In the genomic region with DNA sequence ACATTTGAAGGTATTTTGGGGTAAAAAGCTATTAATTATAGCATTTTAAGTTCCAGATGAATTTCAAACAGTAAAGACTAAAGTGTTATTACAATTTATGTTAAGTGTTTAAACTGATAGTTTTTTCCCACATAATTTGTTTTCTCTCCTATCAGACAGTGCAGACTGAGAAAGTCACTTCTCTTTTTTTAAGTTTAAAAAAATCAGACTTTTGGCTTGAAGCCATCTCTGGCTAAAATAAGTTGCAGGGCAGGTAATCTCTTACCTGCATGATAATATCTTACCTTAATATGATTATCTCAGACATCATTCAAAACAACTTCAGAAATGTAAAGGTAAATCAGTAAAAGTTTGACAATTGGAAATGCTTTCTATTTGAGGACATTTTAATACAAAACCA, we compare ENCODE assay signal across 24 cellular contexts. TPM values are rescaled to one million over a fixed set of nuclear protein-coding genes. Genes with fewer than 3 reads are reported as not detected.
DNase-seq lines count a peak whose midpoint lies in the region; ATAC-seq, FAIRE-seq and TF ChIP-seq lines count a peak whose summit lies in the region.
"Had no signal": no experiment of that assay in that cellular context is flagged by ENCODE, and none has a peak within 500 bp of the region (broad histone marks: within the 10 kb centered on the region; RNA-seq: fewer than 3 reads in every experiment).

No MANE protein-coding gene starts in this region.

- CTCF ChIA-PET in K562 (lab: Yijun Ruan, JAX; ENCODE audit: low intra/inter-chr PET ratio), result no interaction called here

- POLR2A ChIA-PET in K562 (lab: Yijun Ruan, JAX), result no interaction called here

- TF ChIP-seq POLR2A in K562 (conservative IDR thresholded peaks at IDR 0.05), result no peak

- no TSS peak for BruUV-seq in K562 (replicated peaks; lab: Mats Ljungman, UMichigan)

- no peaks in the 10 kb centered on the region; the same call in 1 of the 2 replicates for H4K20me1 ChIP-seq in K562 (replicated peaks; ENCODE audit: control insufficient read depth, insufficient read depth, low read length)
- H4K20me1 ChIP-seq: BLaER1 had no signal

- intact Hi-C loops in K562 (cut with micrococcal nuclease), result no loop called here

- no peak for FAIRE-seq in K562 (lab: Jason Lieb, UNC)
- FAIRE-seq: A204.1, G401.6, GM12891 had no signal

- H3K27ac ChIP-seq in K562 (ENCODE audit: extremely low read depth, low read depth, low read length), result no peak overlapping the region
- H3K27ac ChIP-seq: BLaER1 had no signal

- H3K36me3 ChIP-seq in K562 (ENCODE audit: control insufficient read depth, insufficient read depth, low read length), result no peaks in the 10 kb centered on the region
- H3K36me3 ChIP-seq: BE2C, BLaER1 had no signal

- no peaks in the 10 kb centered on the region; a peak in 1 of 5 replicates for H3K4me1 ChIP-seq in K562 (replicated peaks in 1 of 2; ENCODE audit: control insufficient read depth in 2 of 2, insufficient read depth in 2 of 2, low read length in 2 of 2)
- H3K4me1 ChIP-seq: BE2C, BLaER1 had no signal

- no peak overlapping the region for H2AFZ ChIP-seq in K562 (ENCODE audit: low read depth, low read length)

- H3K4me2 ChIP-seq in K562 (ENCODE audit: insufficient read depth, low read length), result no peak overlapping the region
- H3K4me2 ChIP-seq: BLaER1 had no signal

- in situ Hi-C loops in K562 (cut with MboI), result loop anchor here (25.0 kb wide), 1 partner anchor 255 kb away; a partner anchor contains a TSS

- no peak overlapping the region for H3K9ac ChIP-seq in K562 (ENCODE audit: insufficient read depth in 1 of 2, low read depth in 2 of 2, low read length in 2 of 2)
- H3K9ac ChIP-seq: BLaER1 had no signal

- no peaks in the 10 kb centered on the region for H3K9me3 ChIP-seq in K562 (replicated peaks; ENCODE audit: control insufficient read depth, insufficient read depth, low read depth, low read length)
- H3K9me3 ChIP-seq: BE2C had no signal

- TF ChIP-seq CTCF in K562 (IDR thresholded peaks at IDR 0.05 in 2 of 3, conservative IDR thresholded peaks at IDR 0.05 in 1 of 3; ENCODE audit: insufficient read depth in 2 of 3, low read depth in 1 of 3, low read length in 3 of 3), result no peak

- no peaks in the 10 kb centered on the region for H3K79me2 ChIP-seq in K562 (ENCODE audit: control insufficient read depth, insufficient read depth, low read length)

- H3K27me3 ChIP-seq in K562 (ENCODE audit: control insufficient read depth in 2 of 2, insufficient read depth in 2 of 2, low read length in 2 of 2), result peaks cover 2 to 9% of the 10 kb centered on the region in 2 experiments; a peak in 1 of 5 replicates
- H3K27me3 ChIP-seq: BLaER1 had no signal

- TF ChIP-seq EP300 in Ishikawa (IDR thresholded peaks at IDR 0.05; ENCODE audit: borderline replicate concordance) (no peak), K562 (IDR thresholded peaks at IDR 0.05; ENCODE audit: low read length) (no peak)

- no peak overlapping the region for H3K4me3 ChIP-seq in K562
- H3K4me3 ChIP-seq: BLaER1 had no signal

- no peak for ATAC-seq in K562
- ATAC-seq in SK-N-SH treated with all-trans-retinoic acid at 6 μM for 48 hours, result no peak

- TF ChIP-seq RAD21 in Ishikawa (IDR thresholded peaks at IDR 0.05; ENCODE audit: low read depth), result no peak
- TF ChIP-seq RAD21 in K562 (CRISPR knock-in tag; conservative IDR thresholded peaks at IDR 0.05 in 1 of 2, IDR thresholded peaks at IDR 0.05 in 1 of 2), result no peak

- DNase-seq in OCI-M1 (lab: John Stamatoyannopoulos, UW), result peak; percentile 20
- DNase-seq in K562 (ENCODE audit: extremely low read depth in 1 of 4, low spot score in 3 of 4), result no peak
- no peak for DNase-seq in EL
- no peak for DNase-seq in NCI-H128 (lab: John Stamatoyannopoulos, UW; ENCODE audit: unreplicated experiment)
- DNase-seq: 8988T; ACHN; BE2C; C1 segment of cervical spinal cord; CD4-positive, alpha-beta memory T cell; CD4-positive, CD25-positive, alpha-beta regulatory T cell; CD8-positive, alpha-beta memory T cell; COR-L47; DMS 273 treated with DMSO at 0.1 percent for 48 hours; DMS153; DMS53; DMS79; DND-41; GF-D8 had no signal

- no peaks in the 10 kb centered on the region for H3K9me1 ChIP-seq in K562 (ENCODE audit: control insufficient read depth, insufficient read depth, low read length)

TF ChIP-seq in Ishikawa, 13 proteins besides CTCF, POLR2A, EP300 and RAD21:
- peak; percentile 56 for TF ChIP-seq NFIC (IDR thresholded peaks at IDR 0.05)
- TF ChIP-seq CEBPB (IDR thresholded peaks at IDR 0.05), result no peak

TF ChIP-seq in K562, 482 proteins besides CTCF, POLR2A, EP300 and RAD21:
- TF ChIP-seq ETV1 (tag; conservative IDR thresholded peaks at IDR 0.05; ENCODE audit: low read depth) (no peak), NR3C1 (CRISPR knock-in tag; IDR thresholded peaks at IDR 0.05) (no peak), NFIC (IDR thresholded peaks at IDR 0.05) (peak; percentile 32), RCOR1 (IDR thresholded peaks at IDR 0.05; ENCODE audit: borderline replicate concordance in 1 of 2, low read depth in 2 of 2, low read length in 2 of 2) (no peak), SPI1 (IDR thresholded peaks at IDR 0.05; ENCODE audit: borderline replicate concordance, low read depth, low read length) (peak; percentile 13; the same call in 1 of the 2 replicates)
TF ChIP-seq in K562: peak in this region for 2.

TF ChIP-seq in SK-N-SH treated with all-trans-retinoic acid at 6 μM for 48 hours, 23 proteins besides CTCF, POLR2A, EP300 and RAD21 (continues in another document):
- TF ChIP-seq ZFP30 (CRISPR knock-in tag; IDR thresholded peaks at IDR 0.05) (no peak), PPARA (CRISPR knock-in tag; IDR thresholded peaks at IDR 0.05; ENCODE audit: borderline replicate concordance) (no peak), ZNF565 (CRISPR knock-in tag; conservative IDR thresholded peaks at IDR 0.05; ENCODE audit: low read depth) (no peak), ZNF8 (CRISPR knock-in tag; IDR thresholded peaks at IDR 0.05) (no peak), ZFP3 (CRISPR knock-in tag; IDR thresholded peaks at IDR 0.05) (no peak), GLIS3 (CRISPR knock-in tag; IDR thresholded peaks at IDR 0.05) (no peak), ZNF70 (CRISPR knock-in tag; IDR thresholded peaks at IDR 0.05) (no peak), ARNTL (CRISPR knock-in tag; IDR thresholded peaks at IDR 0.05; ENCODE audit: borderline replicate concordance, low read depth) (no peak), OSR1 (CRISPR knock-in tag; IDR thresholded peaks at IDR 0.05) (no peak), CSDC2 (CRISPR knock-in tag; IDR thresholded peaks at IDR 0.05) (no peak), BACH2 (CRISPR knock-in tag; IDR thresholded peaks at IDR 0.05; ENCODE audit: borderline replicate concordance) (no peak), TCF4 (CRISPR knock-in tag; IDR thresholded peaks at IDR 0.05; ENCODE audit: borderline replicate concordance) (no peak), ESRRG (CRISPR knock-in tag; IDR thresholded peaks at IDR 0.05) (no peak), SNAI2 (CRISPR knock-in tag; IDR thresholded peaks at IDR 0.05) (no peak)
- TF ChIP-seq, protein P1, sequence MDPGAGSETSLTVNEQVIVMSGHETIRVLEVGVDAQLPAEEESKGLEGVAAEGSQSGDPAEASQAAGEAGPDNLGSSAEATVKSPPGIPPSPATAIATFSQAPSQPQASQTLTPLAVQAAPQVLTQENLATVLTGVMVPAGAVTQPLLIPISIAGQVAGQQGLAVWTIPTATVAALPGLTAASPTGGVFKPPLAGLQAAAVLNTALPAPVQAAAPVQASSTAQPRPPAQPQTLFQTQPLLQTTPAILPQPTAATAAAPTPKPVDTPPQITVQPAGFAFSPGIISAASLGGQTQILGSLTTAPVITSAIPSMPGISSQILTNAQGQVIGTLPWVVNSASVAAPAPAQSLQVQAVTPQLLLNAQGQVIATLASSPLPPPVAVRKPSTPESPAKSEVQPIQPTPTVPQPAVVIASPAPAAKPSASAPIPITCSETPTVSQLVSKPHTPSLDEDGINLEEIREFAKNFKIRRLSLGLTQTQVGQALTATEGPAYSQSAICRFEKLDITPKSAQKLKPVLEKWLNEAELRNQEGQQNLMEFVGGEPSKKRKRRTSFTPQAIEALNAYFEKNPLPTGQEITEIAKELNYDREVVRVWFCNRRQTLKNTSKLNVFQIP (CRISPR knock-in tag; IDR thresholded peaks at IDR 0.05; ENCODE audit: borderline replicate concordance, low read depth), result no peak

RNA-seq across cellular contexts. Expression of a gene that starts 21.5 kb away (rescaled TPM):
- total RNA-seq in K562 (2011; cell fraction: chromatin; rRNA removed; ENCODE audit: low replicate concordance), result 4.9 and 6.7 TPM in 2 replicates
- 3.8 and 5.0 TPM in 2 replicates for total RNA-seq in K562 (2011; cell fraction: nucleolus; rRNA removed)
- 5.4 and 9.9 TPM in 2 replicates for total RNA-seq in K562 (2011; cell fraction: nucleoplasm; rRNA removed)
- 0.82 and 0.98 TPM in 2 replicates for total RNA-seq in K562 (2014; rRNA removed)
- 1.5 and 1.7 TPM in 2 replicates for total RNA-seq in K562 (2014; rRNA removed; fragmentation: Illumina TruSeq; extraction: Trizol)
- total RNA-seq in K562 (2015; rRNA removed; fragmentation: Illumina TruSeq; extraction: Trizol), result 0.69 and 1.4 TPM in 2 replicates
- total RNA-seq in K562 (2021), result 9.8 and 11.4 TPM in 2 replicates
- 11.3 and 18.1 TPM in 2 replicates for polyA plus RNA-seq in K562 (2011; rRNA removed)
- polyA plus RNA-seq in K562 (2011; cell fraction: cytosol; rRNA removed), result 11.5 and 18.2 TPM in 2 replicates
- 12.1 and 16.6 TPM in 2 replicates for polyA plus RNA-seq in K562 (2011; cell fraction: nucleus; rRNA removed)
- 6.3 and 12.8 TPM in 2 replicates for polyA plus RNA-seq in K562 (2012)
- polyA plus RNA-seq in K562 (2014; fragmentation: Illumina TruSeq; extraction: Trizol), result 5.2 and 6.3 TPM in 2 replicates
- polyA plus RNA-seq in K562 (2014; fragmentation: Nextera tagmentation; extraction: Ambion mirVana), result under 1 TPM; 0.60 to 0.97 TPM
- polyA plus RNA-seq in K562 (2014; rRNA removed), result 3.0 and 6.7 TPM in 2 replicates
- 12.7 and 20.1 TPM in 2 replicates for polyA minus RNA-seq in K562 (2011; rRNA and poly(A)+ RNA removed)
- 6.1 and 8.3 TPM in 2 replicates for polyA minus RNA-seq in K562 (2011; cell fraction: cytosol; rRNA and poly(A)+ RNA removed)
- polyA minus RNA-seq in K562 (2011; cell fraction: nucleus; rRNA and poly(A)+ RNA removed), result 4.3 and 4.7 TPM in 2 replicates
